ENCODE assay signal across 33 cellular contexts in the genomic region with DNA sequence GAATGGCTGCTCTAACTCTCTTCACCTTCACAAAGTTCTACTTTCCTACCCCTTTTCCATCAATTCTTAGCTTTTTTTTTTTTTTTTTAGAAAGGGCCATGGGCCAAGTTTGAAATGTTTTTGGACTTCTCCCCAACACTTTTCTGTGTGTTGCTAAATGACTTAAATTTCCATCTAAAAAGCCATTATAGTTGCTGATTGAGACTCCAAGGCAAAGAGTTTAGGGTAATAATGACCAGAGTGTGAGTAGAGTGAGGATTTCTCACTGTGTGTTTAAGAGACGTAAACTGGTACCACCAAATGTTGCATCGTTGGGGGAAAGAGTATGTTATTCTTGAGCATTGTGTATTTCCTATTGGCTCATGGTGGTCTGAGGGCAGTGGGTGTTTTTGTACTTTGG. TPM values are rescaled to one million over a fixed set of nuclear protein-coding genes. Genes with fewer than 3 reads are reported as not detected.
"Had no signal": no experiment of that assay in that cellular context is flagged by ENCODE, and none has a peak within 500 bp of the region (broad histone marks: within the 10 kb centered on the region; RNA-seq: fewer than 3 reads in every experiment).

No MANE protein-coding gene starts in this region.

- H3K27me3 ChIP-seq: brain microvascular endothelial cell, esophagus muscularis mucosa, foreskin keratinocyte, gastrocnemius medialis had no signal

- H3K9me3 Mint-ChIP-seq: activated T-cell treated with anti-CD3 and anti-CD28 coated beads, Interleukin-2, amount 50 U/mL, for 4 hours; activated T-helper 17 cell treated with anti-CD3 and anti-CD28 coated beads, Interleukin-2, amount 50 U/mL, for 72 hours; central memory CD8-positive, alpha-beta T cell; dendritic cell treated with granulocyte-macrophage colony-stimulating factor and Interleukin-4, amounts not matched to agents 40 ng/mL and 50 ng/mL, for 4 days; endodermal cell; T-helper 2 cell treated with Interferon-gamma antibody and Interleukin-4, amounts not matched to agents 5 μg/mL and 100 μg/mL, for 36 hours had no signal

- H3K36me3 Mint-ChIP-seq: activated naive CD8-positive, alpha-beta T cell had no signal

- H3K4me3 Mint-ChIP-seq: activated B cell treated with CpG ODN at 0.5 μM for 24 hours; activated CD8-positive, alpha-beta T cell treated with anti-CD3 and anti-CD28 coated beads for 36 hours; activated naive CD8-positive, alpha-beta T cell; activated T-cell treated with anti-CD3 and anti-CD28 coated beads, Interleukin-2, amount 50 U/mL, for 4 hours; activated T-helper 17 cell treated with anti-CD3 and anti-CD28 coated beads, Interleukin-2, amount 50 U/mL, for 72 hours; central memory CD8-positive, alpha-beta T cell; dendritic cell treated with granulocyte-macrophage colony-stimulating factor and Interleukin-4, amounts not matched to agents 40 ng/mL and 50 ng/mL, for 4 days; endodermal cell; T-helper 17 cell; T-helper 2 cell treated with Interferon-gamma antibody and Interleukin-4, amounts not matched to agents 5 μg/mL and 100 μg/mL, for 36 hours had no signal

- H3K9me3 ChIP-seq: esophagus muscularis mucosa, gastrocnemius medialis had no signal

- H3K27ac Mint-ChIP-seq: activated B cell treated with CpG ODN at 0.5 μM for 24 hours; activated CD8-positive, alpha-beta T cell treated with anti-CD3 and anti-CD28 coated beads for 36 hours; activated naive CD8-positive, alpha-beta T cell; activated T-helper 17 cell treated with anti-CD3 and anti-CD28 coated beads, Interleukin-2, amount 50 U/mL, for 72 hours; dendritic cell treated with granulocyte-macrophage colony-stimulating factor and Interleukin-4, amounts not matched to agents 40 ng/mL and 50 ng/mL, for 4 days; endodermal cell; T-helper 17 cell; T-helper 2 cell treated with Interferon-gamma antibody and Interleukin-4, amounts not matched to agents 5 μg/mL and 100 μg/mL, for 36 hours had no signal

- H3K4me1 ChIP-seq: gastrocnemius medialis had no signal

- H3K36me3 ChIP-seq: brain microvascular endothelial cell, gastrocnemius medialis, WERI-Rb-1 had no signal

- ATAC-seq: activated CD4-positive, CD25-positive, alpha-beta regulatory T cell treated with anti-CD3 and anti-CD28 coated beads, Interleukin-2, amount 50 U/mL, for 24 hours; activated CD8-positive, alpha-beta T cell treated with anti-CD3 and anti-CD28 coated beads for 36 hours; activated T-cell treated with anti-CD3 and anti-CD28 coated beads, Interleukin-2, amount 50 U/mL, for 4 hours; activated T-helper 17 cell treated with anti-CD3 and anti-CD28 coated beads, Interleukin-2, amount 50 U/mL, for 72 hours; foreskin keratinocyte; gastrocnemius medialis; T-helper 17 cell had no signal

- H3K4me1 Mint-ChIP-seq: activated B cell treated with CpG ODN at 0.5 μM for 24 hours; activated T-helper 17 cell treated with anti-CD3 and anti-CD28 coated beads, Interleukin-2, amount 50 U/mL, for 72 hours; central memory CD8-positive, alpha-beta T cell; T-helper 17 cell had no signal

- H3K4me3 ChIP-seq: coronary artery, dorsolateral prefrontal cortex, esophagus muscularis mucosa, gastrocnemius medialis had no signal

- FAIRE-seq: astrocyte, bronchial epithelial cell had no signal

- DNase-seq: activated B cell treated with CpG ODN at 0.5 μM for 24 hours; activated CD4-positive, alpha-beta T cell treated with anti-CD3 and anti-CD28 coated beads for 48 hours; activated CD4-positive, alpha-beta T cell treated with anti-CD3 and anti-CD28 coated beads, Interleukin-2, amount 50 U/mL, for 1 hour; activated CD4-positive, alpha-beta T cell treated with anti-CD3 and anti-CD28 coated beads, Interleukin-2, amount 50 U/mL, for 48 hours; activated CD8-positive, alpha-beta memory T cell treated with anti-CD3 and anti-CD28 coated beads for 24 hours; activated CD8-positive, alpha-beta T cell treated with anti-CD3 and anti-CD28 coated beads for 36 hours; activated effector memory CD4-positive, alpha-beta T cell treated with Interleukin-2 at 50 U/mL for 16 hours; activated gamma-delta T cell treated with Interleukin-2 at 50 U/mL for 16 hours; activated naive CD4-positive, alpha-beta T cell treated with anti-CD3 and anti-CD28 coated beads, Interleukin-2, amount 50 U/mL, for 16 hours; activated naive CD4-positive, alpha-beta T cell treated with Interleukin-2 at 50 U/mL for 16 hours; activated T-cell treated with anti-CD3 and anti-CD28 coated beads, Interleukin-2, amount 50 U/mL, for 4 hours; amniotic stem cell; brain microvascular endothelial cell; dorsolateral prefrontal cortex; effector memory CD4-positive, alpha-beta T cell; erythroblast; foreskin keratinocyte; gastrocnemius medialis; T-helper 1 cell; T-helper 17 cell; T1000; WERI-Rb-1 had no signal

- H3K27ac ChIP-seq: brain microvascular endothelial cell, coronary artery, dorsolateral prefrontal cortex, esophagus muscularis mucosa, foreskin keratinocyte, gastrocnemius medialis, WERI-Rb-1 had no signal

RNA-seq across cellular contexts. Expression of a gene that starts 24.4 kb away (rescaled TPM):
- total RNA-seq: activated B cell treated with CpG ODN at 0.5 μM for 24 hours; activated T-helper 17 cell treated with anti-CD3 and anti-CD28 coated beads, Interleukin-2, amount 50 U/mL, for 72 hours; T-helper 17 cell had no signal
